27 cellular contexts compared by ENCODE assay signal in genomic region chrX:107624893-107625292, GRCh38.
"Had no signal": no experiment of that assay in that cellular context is flagged by ENCODE, and none has a peak within 500 bp of the region (broad histone marks: within the 10 kb centered on the region; RNA-seq: fewer than 3 reads in every experiment).

No MANE protein-coding gene starts in this region.

- H3K27ac ChIP-seq: stomach, suprapubic skin, testis, thoracic aorta, thyroid gland, tibial artery, tibial nerve, transverse colon, upper lobe of left lung, upper lobe of right lung, uterus, vagina had no signal

- H3K27me3 ChIP-seq: stomach, suprapubic skin, testis, thyroid gland, tibial artery, transverse colon, upper lobe of left lung, upper lobe of right lung, uterus, vagina had no signal

- ATAC-seq: stimulated activated effector memory CD8-positive, alpha-beta T cell treated with anti-CD3 and anti-CD28 coated beads, Interleukin-12 subunit alpha, Interleukin-12 subunit beta, amount 100 ng/mL, for 72 hours; stimulated activated memory B cell treated with anti-CD40 and anti-IgM and Interleukin-4, amounts not matched to agents 10 μg/mL and 1 μg/mL and 100 μg/mL, for 72 hours; stimulated activated naive B cell treated with anti-CD40 and anti-IgM and Interleukin-4, amounts not matched to agents 10 μg/mL and 1 μg/mL and 100 μg/mL, for 72 hours; stimulated activated naive CD8-positive, alpha-beta T cell treated with anti-CD3 and anti-CD28 coated beads, Interleukin-15, amount 100 ng/mL, for 72 hours; stimulated activated naive CD8-positive, alpha-beta T cell treated with anti-CD3 and anti-CD28 coated beads, Interleukin-15, Interleukin-2, amounts not matched to agents 100 U/mL and 50 U/mL, for 24 hours; upper lobe of right lung had no signal

- H3K9me3 ChIP-seq: suprapubic skin, testis, thoracic aorta, thyroid gland, tibial nerve, transverse colon, upper lobe of left lung, upper lobe of right lung, uterus, vagina had no signal

- H3K4me3 ChIP-seq: stomach, suprapubic skin, testis, thoracic aorta, thyroid gland, tibial artery, tibial nerve, transverse colon, upper lobe of left lung, upper lobe of right lung, uterus, vagina had no signal

- FAIRE-seq: urothelium cell line had no signal

- H3K4me1 ChIP-seq: testis, uterus had no signal

- H3K36me3 ChIP-seq: stomach, suprapubic skin, thoracic aorta, thyroid gland, tibial artery, tibial nerve, transverse colon, upper lobe of left lung, upper lobe of right lung, uterus, vagina had no signal

- DNase-seq: stimulated activated CD4-positive, alpha-beta T cell treated with anti-CD3 and anti-CD28 coated beads, Interleukin-2, amount 100 ng/mL, for 48 hours; stimulated activated CD4-positive, alpha-beta T cell treated with anti-CD3 and anti-CD28 coated beads, Interleukin-4, amount 100 ng/mL, for 1 hour; stimulated activated CD4-positive, alpha-beta T cell treated with anti-CD3 and anti-CD28 coated beads, Interleukin-4, amount 100 ng/mL, for 24 hours; stimulated activated CD4-positive, alpha-beta T cell treated with anti-CD3 and anti-CD28 coated beads, Interleukin-4, amount 100 ng/mL, for 4 hours; stimulated activated CD8-positive, alpha-beta memory T cell treated with anti-CD3 and anti-CD28 coated beads, Interleukin-4, amount 100 ng/mL, for 48 hours; stimulated activated naive B cell treated with anti-CD40 and anti-IgM and Interleukin-4, amounts not matched to agents 10 μg/mL and 1 μg/mL and 100 μg/mL, for 72 hours; stimulated activated naive CD4-positive, alpha-beta T cell; stimulated activated naive CD4-positive, alpha-beta T cell treated with Interleukin-2 at 50 U/mL for 16 hours; stimulated activated naive CD8-positive, alpha-beta T cell treated with anti-CD3 and anti-CD28 coated beads, Interleukin-15, amount 100 ng/mL, for 72 hours; stimulated activated naive CD8-positive, alpha-beta T cell treated with anti-CD3 and anti-CD28 coated beads, Interleukin-15, Interleukin-2, amounts not matched to agents 100 U/mL and 50 U/mL, for 24 hours; stomach; substantia nigra; testis; thyroid gland; tibial artery; transverse colon; trophoblast cell; upper lobe of left lung; upper lobe of right lung; uterus had no signal
